Comparison of ENCODE assay signal across 31 cellular contexts in genomic region chr3:142785996-142786395, GRCh38.
"Had no signal": no experiment of that assay in that cellular context is flagged by ENCODE, and none has a peak within 500 bp of the region (broad histone marks: within the 10 kb centered on the region; RNA-seq: fewer than 3 reads in every experiment).

No MANE protein-coding gene starts in this region.

- H3K27me3 ChIP-seq: adrenal gland, body of pancreas, esophagus squamous epithelium, gastroesophageal sphincter had no signal

- H3K4me1 ChIP-seq: adrenal gland, body of pancreas, esophagus squamous epithelium had no signal

- H3K9me3 ChIP-seq: adrenal gland, body of pancreas, esophagus squamous epithelium, gastroesophageal sphincter had no signal

- FAIRE-seq: endothelial cell of umbilical vein had no signal

- ATAC-seq: activated CD4-positive, alpha-beta T cell treated with anti-CD3 and anti-CD28 coated beads for 36 hours; activated CD4-positive, CD25-positive, alpha-beta regulatory T cell treated with anti-CD3 and anti-CD28 coated beads, Interleukin-2, amount 50 U/mL, for 24 hours; activated CD8-positive, alpha-beta memory T cell treated with anti-CD3 and anti-CD28 coated beads, Interleukin-2, amount 10 ng/mL, durations not matched to agents 7 days and 5 days; activated CD8-positive, alpha-beta T cell treated with anti-CD3 and anti-CD28 coated beads, Interleukin-2, amount 10 ng/mL, durations not matched to agents 7 days and 5 days; activated naive CD8-positive, alpha-beta T cell treated with anti-CD3 and anti-CD28 coated beads, Interleukin-2, amount 50 U/mL, for 24 hours; body of pancreas; effector memory CD8-positive, alpha-beta T cell; gastroesophageal sphincter; T-cell had no signal

- H3K36me3 ChIP-seq: adrenal gland, esophagus squamous epithelium, WERI-Rb-1 had no signal

- H3K4me3 ChIP-seq: adrenal gland, body of pancreas, esophagus squamous epithelium, gastroesophageal sphincter had no signal

- H3K27ac ChIP-seq: adrenal gland, body of pancreas, epithelial cell of prostate, esophagus squamous epithelium, gastroesophageal sphincter, WERI-Rb-1 had no signal

- DNase-seq: activated B cell treated with CpG ODN at 0.5 μM for 24 hours; activated CD4-positive, alpha-beta memory T cell treated with anti-CD3 and anti-CD28 coated beads for 36 hours; activated CD4-positive, alpha-beta T cell treated with anti-CD3 and anti-CD28 coated beads for 36 hours; activated CD4-positive, alpha-beta T cell treated with anti-CD3 and anti-CD28 coated beads, Interleukin-2, amount 10 ng/mL, durations not matched to agents 24 days and 14 days; activated CD8-positive, alpha-beta memory T cell treated with anti-CD3 and anti-CD28 coated beads, Interleukin-2, amount 10 ng/mL, durations not matched to agents 7 days and 5 days; activated CD8-positive, alpha-beta memory T cell treated with anti-CD3 and anti-CD28 coated beads, Interleukin-2, amount 50 U/mL, for 4 hours; activated CD8-positive, alpha-beta T cell treated with anti-CD3 and anti-CD28 coated beads, Interleukin-2, amount 10 ng/mL, durations not matched to agents 7 days and 5 days; activated effector memory CD4-positive, alpha-beta T cell treated with anti-CD3 and anti-CD28 coated beads, Interleukin-2, amount 50 U/mL, for 16 hours; activated naive CD4-positive, alpha-beta T cell treated with anti-CD3 and anti-CD28 coated beads for 36 hours; activated naive CD8-positive, alpha-beta T cell treated with anti-CD3 and anti-CD28 coated beads for 36 hours; activated naive CD8-positive, alpha-beta T cell treated with anti-CD3 and anti-CD28 coated beads, Interleukin-2, amount 50 U/mL, for 24 hours; activated T-cell treated with anti-CD3 and anti-CD28 coated beads, Interleukin-2, amount 50 U/mL, for 1 hour; activated T-cell treated with anti-CD3 and anti-CD28 coated beads, Interleukin-2, amount 50 U/mL, for 48 hours; adrenal gland; amygdala; aorta; body of pancreas; caudate nucleus; cortex of kidney; dermis blood vessel endothelial cell; effector CD4-positive, alpha-beta T cell; effector memory CD8-positive, alpha-beta T cell; esophagus squamous epithelium; foreskin melanocyte; T-cell; T1000; WERI-Rb-1 had no signal
